ENCODE assay signal across 24 cellular contexts in genomic region chr13:65540064-65540635, GRCh38.
DNase-seq lines count a peak whose midpoint lies in the region; ATAC-seq and TF ChIP-seq lines count a peak whose summit lies in the region.
"Had no signal": no experiment of that assay in that cellular context is flagged by ENCODE, and none has a peak within 500 bp of the region (broad histone marks: within the 10 kb centered on the region; RNA-seq: fewer than 3 reads in every experiment).

No MANE protein-coding gene starts in this region.

- POLR2A ChIA-PET in naive thymus-derived CD8-positive, alpha-beta T cell (lab: Charles Lee): no interaction called here

- no peak overlapping the region for H3K27ac Mint-ChIP-seq in HFFc6
- no peak overlapping the region for H3K27ac Mint-ChIP-seq in naive thymus-derived CD8-positive, alpha-beta T cell
- no peak overlapping the region for H3K27ac Mint-ChIP-seq in activated naive CD8-positive, alpha-beta T cell treated with anti-CD3 and anti-CD28 coated beads, Interleukin-2, amount 50 U/mL, for 24 hours
- H3K27ac Mint-ChIP-seq: activated naive CD4-positive, alpha-beta T cell treated with anti-CD3 and anti-CD28 coated beads, Interleukin-2, amount 10 ng/mL, durations not matched to agents 7 days and 5 days; activated T-cell treated with anti-CD3 and anti-CD28 coated beads, Interleukin-2, amount 50 U/mL, for 24 hours; effector memory CD8-positive, alpha-beta T cell; stimulated activated memory B cell treated with anti-CD40 and anti-IgM and Interleukin-4, amounts not matched to agents 10 μg/mL and 1 μg/mL and 100 μg/mL, for 72 hours had no signal

- no peaks in the 10 kb centered on the region for H3K27me3 ChIP-seq in ACC112 (ENCODE audit: insufficient read depth, low read length)
- H3K27me3 ChIP-seq: ascending aorta, heart left ventricle, sigmoid colon, testis had no signal

- no peaks in the 10 kb centered on the region for H3K79me2 ChIP-seq in ACC112 (ENCODE audit: control insufficient read depth, insufficient read depth, low read length, unreplicated experiment)

- TF ChIP-seq CTCF in HFFc6 (IDR thresholded peaks at IDR 0.05): no peak

- H3K4me3 ChIP-seq in ACC112 (ENCODE audit: low read depth, low read length): peak overlapping the region; percentile 46
- H3K4me3 ChIP-seq: ascending aorta, heart left ventricle, left ventricle myocardium inferior, sigmoid colon, testis had no signal

- H2AFZ ChIP-seq in ACC112 (ENCODE audit: low read length, unreplicated experiment): peak overlapping the region; percentile 75

- no peak overlapping the region for H3K27ac ChIP-seq in ACC112 (ENCODE audit: low read depth, low read length)
- H3K27ac ChIP-seq: ascending aorta, heart left ventricle, left ventricle myocardium inferior, sigmoid colon, testis had no signal

- in situ Hi-C loops in SK-MEL-5 (cut with HindIII; ENCODE audit: low pct_unique_long_range_greater_than_20kb, low sequenced_read_pairs): no loop called here

- no peaks in the 10 kb centered on the region for H3K27me3 Mint-ChIP-seq in HFFc6 (ENCODE audit: insufficient read depth)
- H3K27me3 Mint-ChIP-seq in naive thymus-derived CD8-positive, alpha-beta T cell: no peaks in the 10 kb centered on the region
- no peaks in the 10 kb centered on the region for H3K27me3 Mint-ChIP-seq in activated naive CD8-positive, alpha-beta T cell treated with anti-CD3 and anti-CD28 coated beads, Interleukin-2, amount 50 U/mL, for 24 hours
- H3K27me3 Mint-ChIP-seq: activated naive CD4-positive, alpha-beta T cell treated with anti-CD3 and anti-CD28 coated beads, Interleukin-2, amount 10 ng/mL, durations not matched to agents 7 days and 5 days; activated T-cell treated with anti-CD3 and anti-CD28 coated beads, Interleukin-2, amount 50 U/mL, for 24 hours; effector memory CD8-positive, alpha-beta T cell; stimulated activated memory B cell treated with anti-CD40 and anti-IgM and Interleukin-4, amounts not matched to agents 10 μg/mL and 1 μg/mL and 100 μg/mL, for 72 hours had no signal

- H3K36me3 Mint-ChIP-seq in HFFc6 (ENCODE audit: low read depth): no peaks in the 10 kb centered on the region
- H3K36me3 Mint-ChIP-seq in naive thymus-derived CD8-positive, alpha-beta T cell: no peaks in the 10 kb centered on the region
- H3K36me3 Mint-ChIP-seq in activated naive CD8-positive, alpha-beta T cell treated with anti-CD3 and anti-CD28 coated beads, Interleukin-2, amount 50 U/mL, for 24 hours (ENCODE audit: low read depth): no peaks in the 10 kb centered on the region
- H3K36me3 Mint-ChIP-seq: activated naive CD4-positive, alpha-beta T cell treated with anti-CD3 and anti-CD28 coated beads, Interleukin-2, amount 10 ng/mL, durations not matched to agents 7 days and 5 days; stimulated activated memory B cell treated with anti-CD40 and anti-IgM and Interleukin-4, amounts not matched to agents 10 μg/mL and 1 μg/mL and 100 μg/mL, for 72 hours had no signal

- ATAC-seq in HG03432 (IDR thresholded peaks at IDR 0.05; ENCODE audit: unreplicated experiment): no peak
- no peak for ATAC-seq in naive thymus-derived CD8-positive, alpha-beta T cell
- ATAC-seq in activated naive CD8-positive, alpha-beta T cell treated with anti-CD3 and anti-CD28 coated beads, Interleukin-2, amount 50 U/mL, for 24 hours: no peak
- no peak for ATAC-seq in HG02642 (IDR thresholded peaks at IDR 0.05; ENCODE audit: poor library complexity, unreplicated experiment)
- ATAC-seq: effector memory CD8-positive, alpha-beta T cell; heart left ventricle; stimulated activated memory B cell treated with anti-CD40 and anti-IgM and Interleukin-4, amounts not matched to agents 10 μg/mL and 1 μg/mL and 100 μg/mL, for 72 hours had no signal

- no peaks in the 10 kb centered on the region for H3K36me3 ChIP-seq in ACC112 (ENCODE audit: insufficient read depth, low read length)
- H3K36me3 ChIP-seq: ascending aorta, heart left ventricle, left ventricle myocardium inferior, sigmoid colon had no signal

- no peaks in the 10 kb centered on the region for H3K4me1 ChIP-seq in ACC112 (ENCODE audit: control insufficient read depth, insufficient read depth, low read length, unreplicated experiment)
- H3K4me1 ChIP-seq: ascending aorta, heart left ventricle, left ventricle myocardium inferior, sigmoid colon, testis had no signal

- H3K4me3 Mint-ChIP-seq in HFFc6: peak overlapping the region; percentile 63
- no peak overlapping the region for H3K4me3 Mint-ChIP-seq in naive thymus-derived CD8-positive, alpha-beta T cell
- H3K4me3 Mint-ChIP-seq in activated naive CD8-positive, alpha-beta T cell treated with anti-CD3 and anti-CD28 coated beads, Interleukin-2, amount 50 U/mL, for 24 hours: no peak overlapping the region
- H3K4me3 Mint-ChIP-seq: activated naive CD4-positive, alpha-beta T cell treated with anti-CD3 and anti-CD28 coated beads, Interleukin-2, amount 10 ng/mL, durations not matched to agents 7 days and 5 days; activated T-cell treated with anti-CD3 and anti-CD28 coated beads, Interleukin-2, amount 50 U/mL, for 24 hours; effector memory CD8-positive, alpha-beta T cell; neural crest cell; stimulated activated memory B cell treated with anti-CD40 and anti-IgM and Interleukin-4, amounts not matched to agents 10 μg/mL and 1 μg/mL and 100 μg/mL, for 72 hours had no signal

- no peaks in the 10 kb centered on the region for H3K9me3 Mint-ChIP-seq in HFFc6
- peaks cover 0 to 16% (median 4%) of the 10 kb centered on the region in 9 donors for H3K9me3 Mint-ChIP-seq in naive thymus-derived CD8-positive, alpha-beta T cell
- peaks cover 5% of the 10 kb centered on the region for H3K9me3 Mint-ChIP-seq in activated naive CD8-positive, alpha-beta T cell treated with anti-CD3 and anti-CD28 coated beads, Interleukin-2, amount 50 U/mL, for 24 hours
- H3K9me3 Mint-ChIP-seq: stimulated activated memory B cell treated with anti-CD40 and anti-IgM and Interleukin-4, amounts not matched to agents 10 μg/mL and 1 μg/mL and 100 μg/mL, for 72 hours had no signal

- peaks cover 11% of the 10 kb centered on the region for H3K4me1 Mint-ChIP-seq in HFFc6 (ENCODE audit: low read depth)
- H3K4me1 Mint-ChIP-seq in naive thymus-derived CD8-positive, alpha-beta T cell: no peaks in the 10 kb centered on the region
- H3K4me1 Mint-ChIP-seq in activated naive CD8-positive, alpha-beta T cell treated with anti-CD3 and anti-CD28 coated beads, Interleukin-2, amount 50 U/mL, for 24 hours: no peaks in the 10 kb centered on the region
- H3K4me1 Mint-ChIP-seq: activated naive CD4-positive, alpha-beta T cell treated with anti-CD3 and anti-CD28 coated beads, Interleukin-2, amount 10 ng/mL, durations not matched to agents 7 days and 5 days; neural crest cell; stimulated activated memory B cell treated with anti-CD40 and anti-IgM and Interleukin-4, amounts not matched to agents 10 μg/mL and 1 μg/mL and 100 μg/mL, for 72 hours had no signal

- DNase-seq in HFFc6: peak; percentile 5
- peak; percentile 5 for DNase-seq in SK-MEL-5 (ENCODE audit: low read depth, low spot score)
- DNase-seq in fibroblast of gingiva (ENCODE audit: low read depth): peak; percentile 11
- DNase-seq in naive thymus-derived CD8-positive, alpha-beta T cell: no peak
- no peak for DNase-seq in activated naive CD8-positive, alpha-beta T cell treated with anti-CD3 and anti-CD28 coated beads, Interleukin-2, amount 50 U/mL, for 24 hours
- DNase-seq: activated CD4-positive, alpha-beta T cell treated with anti-CD3 and anti-CD28 coated beads for 1 hour; activated naive CD4-positive, alpha-beta T cell treated with anti-CD3 and anti-CD28 coated beads, Interleukin-2, amount 10 ng/mL, durations not matched to agents 7 days and 5 days; activated T-cell treated with anti-CD3 and anti-CD28 coated beads, Interleukin-2, amount 50 U/mL, for 24 hours; effector memory CD8-positive, alpha-beta T cell; heart left ventricle; left ventricle myocardium inferior; MM.1S; NCI-H1694 treated with DMSO at 0.1 percent for 48 hours; NCI-H2227 treated with DMSO at 0.1 percent for 48 hours; posterior cingulate gyrus; RPMI8226; sigmoid colon; testis had no signal

Comparison
In these comparisons a context has a peak if more than half of its experiments do, and no peak if none do; other contexts are left out.
1. DNase-seq: peak in HFFc6 (single experiment), SK-MEL-5 (single experiment) and fibroblast of gingiva (single experiment); none in naive thymus-derived CD8-positive, alpha-beta T cell (0 of 10) and activated naive CD8-positive, alpha-beta T cell treated with anti-CD3 and anti-CD28 coated beads, Interleukin-2, amount 50 U/mL, for 24 hours (single experiment).